Comparison of ENCODE assay signal across 14 cellular contexts in genomic region chr10:110747609-110748464, GRCh38.
DNase-seq lines count a peak whose midpoint lies in the region; ATAC-seq, FAIRE-seq and TF ChIP-seq lines count a peak whose summit lies in the region.
"Had no signal": no experiment of that assay in that cellular context is flagged by ENCODE, and none has a peak within 500 bp of the region (broad histone marks: within the 10 kb centered on the region; RNA-seq: fewer than 3 reads in every experiment).

No MANE protein-coding gene starts in this region.

- FAIRE-seq in small intestine (lab: Jason Lieb, UNC): peak; percentile 76

- H3K27me3 Mint-ChIP-seq in activated naive CD4-positive, alpha-beta T cell treated with anti-CD3 and anti-CD28 coated beads for 36 hours (ENCODE audit: low read depth): no peaks in the 10 kb centered on the region
- no peaks in the 10 kb centered on the region for H3K27me3 Mint-ChIP-seq in central memory CD8-positive, alpha-beta T cell
- H3K27me3 Mint-ChIP-seq: activated B cell treated with CpG ODN at 0.5 μM for 24 hours, progenitor cell of endocrine pancreas had no signal

- H3K27ac ChIP-seq in small intestine (ENCODE audit: low read depth in 1 of 2, low read length in 1 of 2): no peak overlapping the region
- H3K27ac ChIP-seq: upper lobe of left lung had no signal

- no peak overlapping the region for H3K4me3 ChIP-seq in small intestine (ENCODE audit: low read depth in 1 of 2, low read length in 2 of 2)
- H3K4me3 ChIP-seq: upper lobe of left lung had no signal

- TF ChIP-seq CTCF in GM13977 (IDR thresholded peaks at IDR 0.05; ENCODE audit: extremely low read depth, insufficient read depth, missing control alignments): no peak

- in situ Hi-C loops in GM13977 (cut with MboI; ENCODE audit: low pct_unique_long_range_greater_than_20kb, low sequenced_read_pairs, unreplicated experiment): loop anchor here (10.0 kb wide), 1 partner anchor 137 kb away; no protein-coding TSS in a partner anchor

- H3K9me3 Mint-ChIP-seq in activated naive CD4-positive, alpha-beta T cell treated with anti-CD3 and anti-CD28 coated beads for 36 hours: peaks cover 11% of the 10 kb centered on the region
- peaks cover 3% of the 10 kb centered on the region for H3K9me3 Mint-ChIP-seq in central memory CD8-positive, alpha-beta T cell

- peak overlapping the region; percentile 80 for H3K27ac Mint-ChIP-seq in activated naive CD4-positive, alpha-beta T cell treated with anti-CD3 and anti-CD28 coated beads for 36 hours
- H3K27ac Mint-ChIP-seq in central memory CD8-positive, alpha-beta T cell (ENCODE audit: low read depth): peak overlapping the region; percentile 47
- H3K27ac Mint-ChIP-seq: activated B cell treated with CpG ODN at 0.5 μM for 24 hours, progenitor cell of endocrine pancreas had no signal

- no peaks in the 10 kb centered on the region for H3K9me3 ChIP-seq in small intestine (ENCODE audit: control insufficient read depth, low read depth)
- H3K9me3 ChIP-seq: upper lobe of left lung had no signal

- no peaks in the 10 kb centered on the region for H3K4me1 ChIP-seq in small intestine (ENCODE audit: control insufficient read depth in 2 of 2, insufficient read depth in 1 of 2, low read depth in 1 of 2, low read length in 1 of 2)

- no peak overlapping the region for H3K4me3 Mint-ChIP-seq in activated naive CD4-positive, alpha-beta T cell treated with anti-CD3 and anti-CD28 coated beads for 36 hours
- H3K4me3 Mint-ChIP-seq in central memory CD8-positive, alpha-beta T cell: no peak overlapping the region
- H3K4me3 Mint-ChIP-seq: activated B cell treated with CpG ODN at 0.5 μM for 24 hours, brain had no signal

- no peaks in the 10 kb centered on the region for H3K36me3 ChIP-seq in small intestine (ENCODE audit: control insufficient read depth in 2 of 2, insufficient read depth in 2 of 2, low read length in 2 of 2)
- H3K36me3 ChIP-seq: upper lobe of left lung had no signal

- ATAC-seq in HG03442 (IDR thresholded peaks at IDR 0.05; ENCODE audit: unreplicated experiment): peak; percentile 33
- no peak for ATAC-seq in central memory CD8-positive, alpha-beta T cell (replicated peaks; ENCODE audit: extremely low read depth, poor library complexity, severe bottlenecking)

- intact Hi-C loops in activated naive CD4-positive, alpha-beta T cell treated with anti-CD3 and anti-CD28 coated beads for 36 hours (cut with micrococcal nuclease): loop anchor here (1.0 to 2.0 kb wide), 5 partner anchors 26 to 851 kb away; no protein-coding TSS in a partner anchor

- peaks cover 68% of the 10 kb centered on the region for H3K4me1 Mint-ChIP-seq in activated naive CD4-positive, alpha-beta T cell treated with anti-CD3 and anti-CD28 coated beads for 36 hours (ENCODE audit: low read depth)
- peaks cover 29% of the 10 kb centered on the region for H3K4me1 Mint-ChIP-seq in central memory CD8-positive, alpha-beta T cell

- no peaks in the 10 kb centered on the region for H3K27me3 ChIP-seq in small intestine (ENCODE audit: control insufficient read depth in 2 of 2, insufficient read depth in 2 of 2, low read length in 2 of 2)
- H3K27me3 ChIP-seq: upper lobe of left lung had no signal

- no peak for DNase-seq in activated naive CD4-positive, alpha-beta T cell treated with anti-CD3 and anti-CD28 coated beads for 36 hours
- DNase-seq in activated naive CD4-positive, alpha-beta T cell treated with Interleukin-2 at 50 U/mL for 16 hours: no peak
- DNase-seq in central memory CD8-positive, alpha-beta T cell (ENCODE audit: low spot score in 2 of 2): no peak
- no peak for DNase-seq in small intestine
- no peak for DNase-seq in NCI-H2107 (lab: John Stamatoyannopoulos, UW)
- DNase-seq in HPDE6-E6E7 (ENCODE audit: extremely low spot score): no peak
- no peak for DNase-seq in GM13977 (ENCODE audit: low spot score)
- DNase-seq: activated B cell treated with CpG ODN at 0.5 μM for 24 hours, AML-193, KG1, upper lobe of left lung had no signal

- 72 to 90% (median 73%) methylated on average over 2 of the region's 2 CpGs for WGBS in small intestine, 3 donors

- peaks cover 7% of the 10 kb centered on the region for H3K36me3 Mint-ChIP-seq in activated naive CD4-positive, alpha-beta T cell treated with anti-CD3 and anti-CD28 coated beads for 36 hours (ENCODE audit: low read depth)
- peaks cover 1% of the 10 kb centered on the region for H3K36me3 Mint-ChIP-seq in central memory CD8-positive, alpha-beta T cell (ENCODE audit: insufficient read depth)
- H3K36me3 Mint-ChIP-seq: brain had no signal

- CTCF ChIA-PET in activated naive CD4-positive, alpha-beta T cell treated with anti-CD3 and anti-CD28 coated beads for 36 hours (lab: Charles Lee): interaction anchor here (0.7 to 1.2 kb wide), 2 partner anchors 11 to 1287 kb away, joined by 3 read pairs; no protein-coding TSS in a partner anchor
